1 cellular context compared by ENCODE assay signal in the genomic region with DNA sequence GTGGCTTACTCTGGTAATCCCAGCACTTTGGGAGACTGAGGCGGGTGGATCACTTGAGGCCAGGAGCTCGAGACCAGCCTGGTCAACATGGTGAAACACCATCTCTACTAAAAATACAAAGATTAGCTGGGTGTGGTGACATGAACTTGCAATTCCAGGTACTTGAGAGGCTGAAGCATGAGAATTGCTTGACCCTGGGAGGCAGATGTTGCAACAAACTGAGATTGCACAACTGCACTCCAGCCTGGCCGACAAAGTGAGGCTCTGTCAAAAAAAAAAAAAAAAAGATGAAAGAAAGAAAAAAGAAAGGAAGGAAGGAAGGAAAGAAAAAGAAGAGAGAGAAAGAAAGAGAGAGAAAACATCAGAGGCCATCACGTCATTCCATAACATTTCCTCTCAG.
TF ChIP-seq lines count a peak whose summit lies in the region.
"Not testable (repeated sequence)": the region's sequence is repeated elsewhere in the genome, so short reads cannot be mapped to it uniquely, and the experiment has no call there.

No MANE protein-coding gene starts in this region.

TF ChIP-seq in HepG2, 621 proteins besides CTCF, POLR2A, EP300 and RAD21 (continued from another document and continues in another):
- TF ChIP-seq, protein P1, sequence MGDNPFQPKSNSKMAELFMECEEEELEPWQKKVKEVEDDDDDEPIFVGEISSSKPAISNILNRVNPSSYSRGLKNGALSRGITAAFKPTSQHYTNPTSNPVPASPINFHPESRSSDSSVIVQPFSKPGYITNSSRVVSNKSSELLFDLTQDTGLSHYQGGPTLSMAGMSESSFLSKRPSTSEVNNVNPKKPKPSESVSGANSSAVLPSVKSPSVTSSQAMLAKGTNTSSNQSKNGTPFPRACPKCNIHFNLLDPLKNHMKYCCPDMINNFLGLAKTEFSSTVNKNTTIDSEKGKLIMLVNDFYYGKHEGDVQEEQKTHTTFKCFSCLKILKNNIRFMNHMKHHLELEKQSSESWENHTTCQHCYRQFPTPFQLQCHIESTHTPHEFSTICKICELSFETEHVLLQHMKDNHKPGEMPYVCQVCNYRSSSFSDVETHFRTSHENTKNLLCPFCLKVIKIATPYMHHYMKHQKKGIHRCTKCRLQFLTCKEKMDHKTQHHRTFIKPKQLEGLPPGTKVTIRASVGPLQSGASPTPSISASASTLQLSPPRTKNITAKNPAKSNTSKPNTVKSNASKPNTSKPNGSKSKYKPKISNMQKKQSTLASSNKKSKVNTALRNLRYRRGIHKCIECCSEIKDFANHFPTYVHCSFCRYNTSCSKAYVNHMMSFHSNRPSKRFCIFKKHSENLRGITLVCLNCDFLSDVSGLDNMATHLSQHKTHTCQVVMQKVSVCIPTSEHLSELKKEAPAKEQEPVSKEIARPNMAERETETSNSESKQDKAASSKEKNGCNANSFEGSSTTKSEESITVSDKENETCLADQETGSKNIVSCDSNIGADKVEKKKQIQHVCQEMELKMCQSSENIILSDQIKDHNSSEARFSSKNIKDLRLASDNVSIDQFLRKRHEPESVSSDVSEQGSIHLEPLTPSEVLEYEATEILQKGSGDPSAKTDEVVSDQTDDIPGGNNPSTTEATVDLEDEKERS (CRISPR knock-in tag; IDR thresholded peaks at IDR 0.05): peak; percentile 65; the same call in 1 of the 2 replicates
- TF ChIP-seq, protein P2, sequence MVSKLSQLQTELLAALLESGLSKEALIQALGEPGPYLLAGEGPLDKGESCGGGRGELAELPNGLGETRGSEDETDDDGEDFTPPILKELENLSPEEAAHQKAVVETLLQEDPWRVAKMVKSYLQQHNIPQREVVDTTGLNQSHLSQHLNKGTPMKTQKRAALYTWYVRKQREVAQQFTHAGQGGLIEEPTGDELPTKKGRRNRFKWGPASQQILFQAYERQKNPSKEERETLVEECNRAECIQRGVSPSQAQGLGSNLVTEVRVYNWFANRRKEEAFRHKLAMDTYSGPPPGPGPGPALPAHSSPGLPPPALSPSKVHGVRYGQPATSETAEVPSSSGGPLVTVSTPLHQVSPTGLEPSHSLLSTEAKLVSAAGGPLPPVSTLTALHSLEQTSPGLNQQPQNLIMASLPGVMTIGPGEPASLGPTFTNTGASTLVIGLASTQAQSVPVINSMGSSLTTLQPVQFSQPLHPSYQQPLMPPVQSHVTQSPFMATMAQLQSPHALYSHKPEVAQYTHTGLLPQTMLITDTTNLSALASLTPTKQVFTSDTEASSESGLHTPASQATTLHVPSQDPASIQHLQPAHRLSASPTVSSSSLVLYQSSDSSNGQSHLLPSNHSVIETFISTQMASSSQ (IDR thresholded peaks at IDR 0.05; ENCODE audit: low read depth): not testable (repeated sequence)
- TF ChIP-seq, protein P2 (CRISPR knock-in tag; IDR thresholded peaks at IDR 0.05; ENCODE audit: borderline replicate concordance): peak; percentile 31; the same call in 1 of the 2 replicates
- not testable (repeated sequence) for TF ChIP-seq FOXP1 (IDR thresholded peaks at IDR 0.05); SOX6 (IDR thresholded peaks at IDR 0.05); HNF4G (CRISPR knock-in tag; IDR thresholded peaks at IDR 0.05; ENCODE audit: borderline replicate concordance, low read depth)
- TF ChIP-seq FOXP1 (CRISPR knock-in tag; IDR thresholded peaks at IDR 0.05) (peak; percentile 28; the same call in 1 of the 2 replicates), SOX6 (CRISPR knock-in tag; IDR thresholded peaks at IDR 0.05) (peak; percentile 67), SALL1 (CRISPR knock-in tag; IDR thresholded peaks at IDR 0.05) (peak; percentile 53), ZMYM4 (CRISPR knock-in tag; IDR thresholded peaks at IDR 0.05) (peak; percentile 54; the same call in 1 of the 2 replicates), ZNF644 (CRISPR knock-in tag; IDR thresholded peaks at IDR 0.05; ENCODE audit: low read depth) (peak; percentile 62; the same call in 1 of the 2 replicates), RXRB (CRISPR knock-in tag; IDR thresholded peaks at IDR 0.05; ENCODE audit: borderline replicate concordance) (peak; percentile 49; the same call in 1 of the 2 replicates), POGZ (CRISPR knock-in tag; IDR thresholded peaks at IDR 0.05) (peak; percentile 67), HMG20A (CRISPR knock-in tag; IDR thresholded peaks at IDR 0.05; ENCODE audit: borderline replicate concordance) (peak; percentile 81), NCOA2 (CRISPR knock-in tag; IDR thresholded peaks at IDR 0.05) (peak; percentile 62), KLF16 (CRISPR knock-in tag; IDR thresholded peaks at IDR 0.05) (0 out of 4 replicates have a peak, but pooled peaks of 1 of the 2 experiments have one; percentile 51), KLF6 (CRISPR knock-in tag; IDR thresholded peaks at IDR 0.05) (0 out of 2 replicates have a peak, but pooled peaks have one; percentile 53), SOX5 (CRISPR knock-in tag; IDR thresholded peaks at IDR 0.05; ENCODE audit: borderline replicate concordance) (peak; percentile 66; the same call in 1 of the 2 replicates), BCL6 (CRISPR knock-in tag; IDR thresholded peaks at IDR 0.05) (peak; percentile 52), NR2F1 (CRISPR knock-in tag; IDR thresholded peaks at IDR 0.05) (peak in 1 of 2 experiments; percentile 60; a peak in 1 of 4 replicates), FOSL2 (CRISPR knock-in tag; IDR thresholded peaks at IDR 0.05) (peak; percentile 69), HNF4G (IDR thresholded peaks at IDR 0.05; ENCODE audit: borderline replicate concordance, low read depth, low read length) (peak; percentile 39; the same call in 1 of the 2 replicates), CEBPG (CRISPR knock-in tag; IDR thresholded peaks at IDR 0.05) (peak; percentile 94)
- TF ChIP-seq, protein P3, sequence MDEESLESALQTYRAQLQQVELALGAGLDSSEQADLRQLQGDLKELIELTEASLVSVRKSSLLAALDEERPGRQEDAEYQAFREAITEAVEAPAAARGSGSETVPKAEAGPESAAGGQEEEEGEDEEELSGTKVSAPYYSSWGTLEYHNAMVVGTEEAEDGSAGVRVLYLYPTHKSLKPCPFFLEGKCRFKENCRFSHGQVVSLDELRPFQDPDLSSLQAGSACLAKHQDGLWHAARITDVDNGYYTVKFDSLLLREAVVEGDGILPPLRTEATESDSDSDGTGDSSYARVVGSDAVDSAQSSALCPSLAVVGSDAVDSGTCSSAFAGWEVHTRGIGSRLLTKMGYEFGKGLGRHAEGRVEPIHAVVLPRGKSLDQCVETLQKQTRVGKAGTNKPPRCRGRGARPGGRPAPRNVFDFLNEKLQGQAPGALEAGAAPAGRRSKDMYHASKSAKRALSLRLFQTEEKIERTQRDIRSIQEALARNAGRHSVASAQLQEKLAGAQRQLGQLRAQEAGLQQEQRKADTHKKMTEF (CRISPR knock-in tag; IDR thresholded peaks at IDR 0.05): peak; percentile 70; the same call in 1 of the 2 replicates
- TF ChIP-seq, protein P4, sequence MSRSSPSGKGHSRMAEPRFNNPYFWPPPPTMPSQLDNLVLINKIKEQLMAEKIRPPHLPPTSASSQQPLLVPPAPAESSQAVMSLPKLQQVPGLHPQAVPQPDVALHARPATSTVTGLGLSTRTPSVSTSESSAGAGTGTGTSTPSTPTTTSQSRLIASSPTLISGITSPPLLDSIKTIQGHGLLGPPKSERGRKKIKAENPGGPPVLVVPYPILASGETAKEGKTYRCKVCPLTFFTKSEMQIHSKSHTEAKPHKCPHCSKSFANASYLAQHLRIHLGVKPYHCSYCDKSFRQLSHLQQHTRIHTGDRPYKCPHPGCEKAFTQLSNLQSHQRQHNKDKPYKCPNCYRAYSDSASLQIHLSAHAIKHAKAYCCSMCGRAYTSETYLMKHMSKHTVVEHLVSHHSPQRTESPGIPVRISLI (CRISPR knock-in tag; IDR thresholded peaks at IDR 0.05; ENCODE audit: borderline replicate concordance): peak; percentile 86
- TF ChIP-seq, protein P5, sequence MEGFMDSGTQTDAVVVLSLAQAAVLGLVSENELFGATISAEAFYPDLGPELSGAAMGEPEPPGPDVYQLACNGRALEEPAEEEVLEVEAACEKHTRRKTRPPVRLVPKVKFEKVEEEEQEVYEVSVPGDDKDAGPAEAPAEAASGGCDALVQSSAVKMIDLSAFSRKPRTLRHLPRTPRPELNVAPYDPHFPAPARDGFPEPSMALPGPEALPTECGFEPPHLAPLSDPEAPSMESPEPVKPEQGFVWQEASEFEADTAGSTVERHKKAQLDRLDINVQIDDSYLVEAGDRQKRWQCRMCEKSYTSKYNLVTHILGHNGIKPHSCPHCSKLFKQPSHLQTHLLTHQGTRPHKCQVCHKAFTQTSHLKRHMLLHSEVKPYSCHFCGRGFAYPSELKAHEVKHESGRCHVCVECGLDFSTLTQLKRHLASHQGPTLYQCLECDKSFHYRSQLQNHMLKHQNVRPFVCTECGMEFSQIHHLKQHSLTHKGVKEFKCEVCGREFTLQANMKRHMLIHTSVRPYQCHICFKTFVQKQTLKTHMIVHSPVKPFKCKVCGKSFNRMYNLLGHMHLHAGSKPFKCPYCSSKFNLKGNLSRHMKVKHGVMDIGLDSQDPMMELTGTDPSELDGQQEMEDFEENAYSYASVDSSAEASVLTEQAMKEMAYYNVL (CRISPR knock-in tag; IDR thresholded peaks at IDR 0.05; ENCODE audit: borderline replicate concordance): peak; percentile 99
- TF ChIP-seq, protein P6, sequence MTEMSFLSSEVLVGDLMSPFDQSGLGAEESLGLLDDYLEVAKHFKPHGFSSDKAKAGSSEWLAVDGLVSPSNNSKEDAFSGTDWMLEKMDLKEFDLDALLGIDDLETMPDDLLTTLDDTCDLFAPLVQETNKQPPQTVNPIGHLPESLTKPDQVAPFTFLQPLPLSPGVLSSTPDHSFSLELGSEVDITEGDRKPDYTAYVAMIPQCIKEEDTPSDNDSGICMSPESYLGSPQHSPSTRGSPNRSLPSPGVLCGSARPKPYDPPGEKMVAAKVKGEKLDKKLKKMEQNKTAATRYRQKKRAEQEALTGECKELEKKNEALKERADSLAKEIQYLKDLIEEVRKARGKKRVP (CRISPR knock-in tag; IDR thresholded peaks at IDR 0.05): 0 out of 4 replicates have a peak, but pooled peaks of 1 of the 2 experiments have one; percentile 38
- TF ChIP-seq, protein P7, sequence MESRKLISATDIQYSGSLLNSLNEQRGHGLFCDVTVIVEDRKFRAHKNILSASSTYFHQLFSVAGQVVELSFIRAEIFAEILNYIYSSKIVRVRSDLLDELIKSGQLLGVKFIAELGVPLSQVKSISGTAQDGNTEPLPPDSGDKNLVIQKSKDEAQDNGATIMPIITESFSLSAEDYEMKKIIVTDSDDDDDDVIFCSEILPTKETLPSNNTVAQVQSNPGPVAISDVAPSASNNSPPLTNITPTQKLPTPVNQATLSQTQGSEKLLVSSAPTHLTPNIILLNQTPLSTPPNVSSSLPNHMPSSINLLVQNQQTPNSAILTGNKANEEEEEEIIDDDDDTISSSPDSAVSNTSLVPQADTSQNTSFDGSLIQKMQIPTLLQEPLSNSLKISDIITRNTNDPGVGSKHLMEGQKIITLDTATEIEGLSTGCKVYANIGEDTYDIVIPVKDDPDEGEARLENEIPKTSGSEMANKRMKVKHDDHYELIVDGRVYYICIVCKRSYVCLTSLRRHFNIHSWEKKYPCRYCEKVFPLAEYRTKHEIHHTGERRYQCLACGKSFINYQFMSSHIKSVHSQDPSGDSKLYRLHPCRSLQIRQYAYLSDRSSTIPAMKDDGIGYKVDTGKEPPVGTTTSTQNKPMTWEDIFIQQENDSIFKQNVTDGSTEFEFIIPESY (CRISPR knock-in tag; IDR thresholded peaks at IDR 0.05): 0 out of 2 replicates have a peak, but pooled peaks have one; percentile 20
- TF ChIP-seq, protein P8, sequence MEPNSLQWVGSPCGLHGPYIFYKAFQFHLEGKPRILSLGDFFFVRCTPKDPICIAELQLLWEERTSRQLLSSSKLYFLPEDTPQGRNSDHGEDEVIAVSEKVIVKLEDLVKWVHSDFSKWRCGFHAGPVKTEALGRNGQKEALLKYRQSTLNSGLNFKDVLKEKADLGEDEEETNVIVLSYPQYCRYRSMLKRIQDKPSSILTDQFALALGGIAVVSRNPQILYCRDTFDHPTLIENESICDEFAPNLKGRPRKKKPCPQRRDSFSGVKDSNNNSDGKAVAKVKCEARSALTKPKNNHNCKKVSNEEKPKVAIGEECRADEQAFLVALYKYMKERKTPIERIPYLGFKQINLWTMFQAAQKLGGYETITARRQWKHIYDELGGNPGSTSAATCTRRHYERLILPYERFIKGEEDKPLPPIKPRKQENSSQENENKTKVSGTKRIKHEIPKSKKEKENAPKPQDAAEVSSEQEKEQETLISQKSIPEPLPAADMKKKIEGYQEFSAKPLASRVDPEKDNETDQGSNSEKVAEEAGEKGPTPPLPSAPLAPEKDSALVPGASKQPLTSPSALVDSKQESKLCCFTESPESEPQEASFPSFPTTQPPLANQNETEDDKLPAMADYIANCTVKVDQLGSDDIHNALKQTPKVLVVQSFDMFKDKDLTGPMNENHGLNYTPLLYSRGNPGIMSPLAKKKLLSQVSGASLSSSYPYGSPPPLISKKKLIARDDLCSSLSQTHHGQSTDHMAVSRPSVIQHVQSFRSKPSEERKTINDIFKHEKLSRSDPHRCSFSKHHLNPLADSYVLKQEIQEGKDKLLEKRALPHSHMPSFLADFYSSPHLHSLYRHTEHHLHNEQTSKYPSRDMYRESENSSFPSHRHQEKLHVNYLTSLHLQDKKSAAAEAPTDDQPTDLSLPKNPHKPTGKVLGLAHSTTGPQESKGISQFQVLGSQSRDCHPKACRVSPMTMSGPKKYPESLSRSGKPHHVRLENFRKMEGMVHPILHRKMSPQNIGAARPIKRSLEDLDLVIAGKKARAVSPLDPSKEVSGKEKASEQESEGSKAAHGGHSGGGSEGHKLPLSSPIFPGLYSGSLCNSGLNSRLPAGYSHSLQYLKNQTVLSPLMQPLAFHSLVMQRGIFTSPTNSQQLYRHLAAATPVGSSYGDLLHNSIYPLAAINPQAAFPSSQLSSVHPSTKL (CRISPR knock-in tag; IDR thresholded peaks at IDR 0.05): peak; percentile 84
